ENCODE assay signal across 8 cellular contexts in the genomic region with DNA sequence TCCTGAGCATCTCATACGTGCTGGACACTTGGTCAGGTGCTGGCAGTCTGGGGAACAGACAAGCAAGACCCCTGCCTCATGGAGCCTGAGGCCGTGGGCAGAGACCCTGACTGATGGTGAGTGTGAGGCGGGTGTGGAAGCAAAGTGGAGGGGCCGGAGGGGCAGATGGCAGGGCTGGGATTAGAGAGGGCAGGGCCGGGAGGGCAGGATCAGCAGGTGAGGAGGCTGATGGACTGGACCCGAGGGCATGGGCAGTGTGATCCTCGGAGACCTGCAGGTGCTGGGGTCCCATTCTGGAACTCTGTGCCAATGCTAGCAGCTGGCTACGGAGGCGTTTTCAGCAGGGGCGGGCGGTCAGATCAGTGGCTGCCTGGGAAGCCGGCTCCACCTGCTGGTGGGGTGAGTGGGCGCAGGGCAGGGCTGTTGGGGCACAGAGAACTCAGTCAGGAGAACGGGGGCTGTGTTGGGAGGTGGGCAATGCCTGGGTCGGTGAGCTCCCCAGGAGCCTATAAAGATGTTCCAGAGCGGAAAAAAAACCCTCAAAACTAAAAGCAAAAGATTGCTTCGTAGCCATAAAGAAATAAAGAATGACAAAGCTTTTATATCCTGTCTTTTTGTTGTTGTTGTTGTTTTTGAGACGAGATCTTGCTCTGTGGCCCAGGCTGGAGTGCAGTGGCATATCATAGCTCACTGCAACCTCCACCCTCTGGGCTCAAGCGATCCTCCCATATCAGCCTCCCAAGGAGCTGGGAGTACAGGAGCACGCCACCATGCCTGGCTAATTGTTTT. TPM values are rescaled to one million over a fixed set of nuclear protein-coding genes. Genes with fewer than 3 reads are reported as not detected.
DNase-seq lines count a peak whose midpoint lies in the region; ATAC-seq and TF ChIP-seq lines count a peak whose summit lies in the region.

No MANE protein-coding gene starts in this region.

- no peaks in the 10 kb centered on the region for H3F3A ChIP-seq in GM23338 (replicated peaks; ENCODE audit: low read depth)
- peaks cover 9% of the 10 kb centered on the region; the same call in 1 of the 2 replicates for H3F3A ChIP-seq in SU-DHL-6 (ENCODE audit: insufficient read depth)

- ATAC-seq in GM23338: peak; percentile 87
- no peak for ATAC-seq in GM18502 (IDR thresholded peaks at IDR 0.05; ENCODE audit: poor library complexity, unreplicated experiment)
- no peak for ATAC-seq in omental fat pad (ENCODE audit: low FRiP score)
- ATAC-seq in GM21360 (IDR thresholded peaks at IDR 0.05; ENCODE audit: unreplicated experiment): no peak

- H3K27ac Mint-ChIP-seq in GM23338: no peak overlapping the region

- 55 to 66% (median 56%) methylated on average over 20 of the region's 20 CpGs for WGBS in ovary, 3 donors

- no peak overlapping the region for H3K9ac ChIP-seq in SU-DHL-6 (ENCODE audit: low read length)

- H3K4me3 ChIP-seq in GM23338 (no peak overlapping the region), SU-DHL-6 (ENCODE audit: insufficient read depth, low read length, poor library complexity, severe bottlenecking) (no peak overlapping the region), ovary (no peak overlapping the region)

- intact Hi-C loops in cardiac septum (cut with DNase I): no loop called here
- intact Hi-C loops in ovary (cut with DNase I): no loop called here

- TF ChIP-seq CTCF in GM23338 (conservative IDR thresholded peaks at IDR 0.05; ENCODE audit: low read depth in 2 of 2): peak; percentile 73 to 88
- TF ChIP-seq CTCF in SU-DHL-6 (IDR thresholded peaks at IDR 0.05; ENCODE audit: insufficient read depth, low read length, poor library complexity, severe bottlenecking): peak; percentile 56
- no peak for TF ChIP-seq CTCF in ovary (IDR thresholded peaks at IDR 0.05)
- no peak for TF ChIP-seq CTCF in omental fat pad (IDR thresholded peaks at IDR 0.05)

- no peak overlapping the region for H3K4me3 Mint-ChIP-seq in GM23338

- TF ChIP-seq POLR2A in ovary (IDR thresholded peaks at IDR 0.05): no peak

- H3K27me3 ChIP-seq in GM23338 (ENCODE audit: insufficient read depth) (no peaks in the 10 kb centered on the region), SU-DHL-6 (ENCODE audit: low read length) (no peaks in the 10 kb centered on the region), ovary (no peaks in the 10 kb centered on the region)

- no peak overlapping the region for H2AFZ ChIP-seq in GM23338
- H2AFZ ChIP-seq in SU-DHL-6 (ENCODE audit: low read depth, low read length, severe bottlenecking): no peak overlapping the region

- H3K79me2 ChIP-seq in GM23338 (replicated peaks; ENCODE audit: insufficient read depth) (no peaks in the 10 kb centered on the region), SU-DHL-6 (ENCODE audit: insufficient read depth, low read length) (no peaks in the 10 kb centered on the region)

- H3K27me3 Mint-ChIP-seq in GM23338 (ENCODE audit: insufficient read depth, low read depth, poor library complexity): peaks cover 5% of the 10 kb centered on the region

- no peaks in the 10 kb centered on the region for H4K20me1 ChIP-seq in GM23338 (replicated peaks; ENCODE audit: insufficient read depth)
- no peaks in the 10 kb centered on the region for H4K20me1 ChIP-seq in SU-DHL-6 (ENCODE audit: low read depth, low read length)

- H3K4me1 Mint-ChIP-seq in GM23338: peaks cover 6% of the 10 kb centered on the region; the same call in 2 of the 3 replicates

- DNase-seq in AML-193 (lab: John Stamatoyannopoulos, UW): peak; percentile 31 to 42
- DNase-seq in GM23338 (ENCODE audit: low spot score): peak; percentile 66
- peak; percentile 89 for DNase-seq in cardiac septum (ENCODE audit: low spot score)
- DNase-seq in ovary: no peak
- DNase-seq in omental fat pad (ENCODE audit: low spot score): no peak

- no peak for TF ChIP-seq EP300 in ovary (IDR thresholded peaks at IDR 0.05)

- H3K27ac ChIP-seq in GM23338 (ENCODE audit: low read depth) (no peak overlapping the region), SU-DHL-6 (ENCODE audit: low read depth, low read length) (no peak overlapping the region), ovary (no peak overlapping the region)

- H3K36me3 Mint-ChIP-seq in GM23338 (ENCODE audit: low read depth): no peaks in the 10 kb centered on the region; the same call in 2 of the 3 replicates

- no peaks in the 10 kb centered on the region for H3K36me3 ChIP-seq in GM23338 (ENCODE audit: insufficient read depth)
- no peaks in the 10 kb centered on the region for H3K36me3 ChIP-seq in SU-DHL-6 (ENCODE audit: low read length)
- no peaks in the 10 kb centered on the region for H3K36me3 ChIP-seq in ovary

- H3K4me1 ChIP-seq in GM23338 (ENCODE audit: insufficient read depth): 0 out of 2 replicates have a peak, but pooled peaks cover 3% of the 10 kb centered on the region
- no peaks in the 10 kb centered on the region for H3K4me1 ChIP-seq in ovary (ENCODE audit: insufficient read depth)

- H3K4me2 ChIP-seq in GM23338 (no peak overlapping the region), SU-DHL-6 (ENCODE audit: low read depth, low read length, poor library complexity, severe bottlenecking) (no peak overlapping the region)

- H3K9me3 ChIP-seq in SU-DHL-6 (ENCODE audit: insufficient read depth, low read length): no peaks in the 10 kb centered on the region
- no peaks in the 10 kb centered on the region for H3K9me3 ChIP-seq in ovary

- H3K9me2 ChIP-seq in GM23338 (ENCODE audit: insufficient read depth) (no peaks in the 10 kb centered on the region), SU-DHL-6 (replicated peaks; ENCODE audit: insufficient read depth, low read length) (no peaks in the 10 kb centered on the region)

- H3K9me3 Mint-ChIP-seq in GM23338: no peaks in the 10 kb centered on the region; the same call in 2 of the 3 replicates

TF ChIP-seq in GM23338, 12 proteins besides CTCF, POLR2A, EP300 and RAD21 (continues in another document):
- TF ChIP-seq CREB1 (CRISPR knock-in tag; IDR thresholded peaks at IDR 0.05; ENCODE audit: low read depth): no peak
- TF ChIP-seq JUNB (IDR thresholded peaks at IDR 0.05; ENCODE audit: unreplicated experiment): no peak
- no peak for TF ChIP-seq EZH2 (IDR thresholded peaks at IDR 0.05; ENCODE audit: low read depth, unreplicated experiment)
- TF ChIP-seq POLR2AphosphoS5 (IDR thresholded peaks at IDR 0.05; ENCODE audit: low read depth): no peak

RNA-seq across cellular contexts. Expression of a gene that starts 8.9 kb away (rescaled TPM):
- 11.3 and 12.1 TPM in 2 replicates for total RNA-seq in GM23338 (2014; rRNA removed; shearing (Covaris generic))
- polyA plus RNA-seq in GM23338 (2016; fragmentation: Nextera tagmentation; extraction: Ambion mirVana): 19.0 and 19.1 TPM in 2 replicates
- total RNA-seq in cardiac septum: 0.51 TPM
- 1 to 10 TPM in 1 of 7 donors, under 1 TPM in 5, not detected in 1; 0.38 to 1.5 (median 0.60) TPM for total RNA-seq in ovary
- polyA plus RNA-seq in ovary: 1 to 10 TPM in 1 of 2 donors, not detected in 1; 1.2 TPM
- total RNA-seq in omental fat pad: 1 to 10 TPM; 1.1 to 3.5 (median 2.8) TPM

RNA-seq across cellular contexts. Expression of a gene that starts 39.5 kb away (rescaled TPM):
- 61.0 and 69.4 TPM in 2 replicates for total RNA-seq in GM23338 (2014; rRNA removed; shearing (Covaris generic))
- polyA plus RNA-seq in GM23338 (2016; fragmentation: Nextera tagmentation; extraction: Ambion mirVana): 47.5 and 51.1 TPM in 2 replicates
- 20.3 TPM for total RNA-seq in cardiac septum
- total RNA-seq in ovary: 10 to 100 TPM; 16.6 to 32.5 (median 21.5) TPM
- 10 to 100 TPM in 1 of 2 donors, 1 to 10 TPM in 1; 9.4 to 15.0 TPM for polyA plus RNA-seq in ovary
- 10 to 100 TPM; 22.2 to 39.0 (median 27.3) TPM for total RNA-seq in omental fat pad

RNA-seq across cellular contexts. Expression of a gene that starts 39.7 kb away (rescaled TPM):
- total RNA-seq in GM23338 (2014; rRNA removed; shearing (Covaris generic)): 329 and 388 TPM in 2 replicates
- polyA plus RNA-seq in GM23338 (2016; fragmentation: Nextera tagmentation; extraction: Ambion mirVana): 1,008 and 1,053 TPM in 2 replicates
- 1,440 TPM for total RNA-seq in cardiac septum
- total RNA-seq in ovary: 100 to 1,000 TPM; 378 to 540 (median 455) TPM
- 100 to 1,000 TPM; 484 to 750 TPM for polyA plus RNA-seq in ovary
- 100 to 1,000 TPM; 379 to 637 (median 462) TPM for total RNA-seq in omental fat pad

Comparison
In these comparisons a context has a peak if more than half of its experiments do, and no peak if none do; other contexts are left out.
1. DNase-seq: peak in AML-193 (2 of 2), GM23338 (single experiment) and cardiac septum (single experiment); none in ovary (0 of 5) and omental fat pad (single experiment).
2. CTCF ChIP-seq: peak in GM23338 (2 of 2) and SU-DHL-6 (single experiment); none in ovary (0 of 3) and omental fat pad (0 of 3).